ENCODE assay signal across 8 cellular contexts in the genomic region with DNA sequence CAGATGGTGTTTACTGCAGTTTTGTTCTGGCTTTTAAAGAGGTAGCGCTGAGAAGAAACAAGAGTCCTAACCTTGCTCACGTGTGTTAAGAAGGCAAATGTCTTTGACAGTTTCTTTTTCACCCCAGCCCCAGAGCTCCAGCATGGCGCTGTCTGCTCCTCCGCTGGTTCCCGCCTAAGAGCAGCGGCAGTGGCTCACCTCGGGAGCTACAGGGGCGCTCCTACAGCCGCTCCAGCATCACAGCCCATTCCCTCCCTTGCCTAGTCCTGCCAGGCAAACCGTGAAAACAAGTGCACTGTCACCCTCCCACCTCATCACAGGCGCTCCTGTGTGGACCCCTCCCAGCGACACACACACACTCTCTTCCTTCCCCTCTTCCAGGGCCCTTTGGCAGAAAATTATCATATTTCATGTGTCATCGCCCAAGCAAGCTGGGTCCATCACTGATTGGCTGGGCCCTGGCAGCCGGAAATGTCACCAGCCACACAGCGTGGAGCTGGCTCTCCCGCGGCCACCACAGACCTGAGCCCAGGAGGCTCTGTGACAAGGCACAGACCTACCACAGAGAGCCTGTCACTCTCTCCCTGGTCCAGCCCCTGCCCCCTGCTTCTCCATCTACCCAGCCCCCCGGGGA. TPM values are rescaled to one million over a fixed set of nuclear protein-coding genes. Genes with fewer than 3 reads are reported as not detected.
DNase-seq lines count a peak whose midpoint lies in the region; ATAC-seq and TF ChIP-seq lines count a peak whose summit lies in the region.

No MANE protein-coding gene starts in this region.

- H3K36me3 ChIP-seq in body of pancreas (replicated peaks in 1 of 2; ENCODE audit: insufficient read depth in 1 of 2, low read depth in 2 of 2) (no peaks in the 10 kb centered on the region), mesendoderm (ENCODE audit: control insufficient read depth, insufficient read depth, low read length) (no peaks in the 10 kb centered on the region)

- peak overlapping the region; percentile 61 for H3K4me2 ChIP-seq in mesendoderm (ENCODE audit: low read length)

- H3K9me3 ChIP-seq in body of pancreas, result no peaks in the 10 kb centered on the region

- TF ChIP-seq CTCF in 22Rv1 (IDR thresholded peaks at IDR 0.05) (no peak), body of pancreas (IDR thresholded peaks at IDR 0.05) (no peak)

- no peak overlapping the region for H4K5ac ChIP-seq in mesendoderm (ENCODE audit: low read length)

- no peak overlapping the region for H2AK5ac ChIP-seq in mesendoderm (ENCODE audit: low read length)

- H3K79me2 ChIP-seq in mesendoderm (ENCODE audit: control insufficient read depth, insufficient read depth, low read length), result no peaks in the 10 kb centered on the region

- DNase-seq in KBM-7, result peak; percentile 84
- DNase-seq in T-helper 22 cell (ENCODE audit: low read depth), result peak; percentile 64
- peak; percentile 33 to 68 (median 46) for DNase-seq in body of pancreas
- peak; percentile 91 for DNase-seq in mesendoderm
- DNase-seq in stimulated activated CD8-positive, alpha-beta memory T cell treated with anti-CD3 and anti-CD28 coated beads, Interleukin-2, amount 100 ng/mL, for 48 hours (ENCODE audit: low read depth in 2 of 2), result peak; percentile 70 to 72
- DNase-seq in LoVo (ENCODE audit: low spot score), result no peak

- TF ChIP-seq POLR2A in GM19099 (IDR thresholded peaks at IDR 0.05; ENCODE audit: extremely low read depth, insufficient read length, low read depth) (peak; percentile 63), body of pancreas (IDR thresholded peaks at IDR 0.05) (peak in 1 of 3 donors; percentile 38)

- no peak overlapping the region for H4K8ac ChIP-seq in mesendoderm (ENCODE audit: low read depth, low read length)

- ATAC-seq in body of pancreas, result peak; percentile 63

- no peaks in the 10 kb centered on the region for H3K79me1 ChIP-seq in mesendoderm (ENCODE audit: low read length)

- H3K27ac ChIP-seq in 22Rv1, result peak overlapping the region; percentile 78
- peak overlapping the region in 1 of 4 donors; percentile 32 for H3K27ac ChIP-seq in body of pancreas
- no peak overlapping the region for H3K27ac ChIP-seq in mesendoderm (ENCODE audit: low read depth, low read length)

- 68 to 76% methylated on average over 18 of the region's 18 CpGs for WGBS in body of pancreas, 2 donors
- no CpG with 5 or more reads among the region's 18 CpGs for WGBS in mesendoderm (ENCODE audit: extremely low coverage, insufficient coverage, low lambda C conversion rate)

- H3K18ac ChIP-seq in mesendoderm (ENCODE audit: low read length), result peak overlapping the region; percentile 21

- H2BK15ac ChIP-seq in mesendoderm (replicated peaks; ENCODE audit: low read depth), result no peak overlapping the region

- no peak overlapping the region for H2BK120ac ChIP-seq in mesendoderm (ENCODE audit: low read depth, low read length)

- intact Hi-C loops in body of pancreas (cut with DNase I), result no loop called here

- H3K4me1 ChIP-seq in body of pancreas, result peaks cover 28% of the 10 kb centered on the region
- H3K4me1 ChIP-seq in mesendoderm (ENCODE audit: control insufficient read depth, low read depth, low read length), result peaks cover 4% of the 10 kb centered on the region

- in situ Hi-C loops in KBM-7 (cut with MboI; ENCODE audit: low pct_unique_long_range_greater_than_20kb, low sequenced_read_pairs), result no loop called here

- H3K56ac ChIP-seq in mesendoderm (ENCODE audit: low read length), result no peak overlapping the region

- H3K4me3 ChIP-seq in body of pancreas, result no peak overlapping the region
- no peak overlapping the region for H3K4me3 ChIP-seq in mesendoderm (ENCODE audit: low read length)

- H3K4ac ChIP-seq in mesendoderm (ENCODE audit: low read depth, low read length), result no peak overlapping the region

- peak overlapping the region; percentile 31 for H3K9ac ChIP-seq in mesendoderm (ENCODE audit: low read length)

- no peak overlapping the region for H2BK5ac ChIP-seq in mesendoderm (ENCODE audit: low read length)

- no peak overlapping the region for H3K23ac ChIP-seq in mesendoderm (ENCODE audit: low read length)

- H3K27me3 ChIP-seq in body of pancreas (no peaks in the 10 kb centered on the region), mesendoderm (ENCODE audit: insufficient read depth, low read length, poor library complexity) (peaks cover 2% of the 10 kb centered on the region)

RNA-seq across cellular contexts. Expression of a gene that starts 1.2 kb away (rescaled TPM):
- 1 to 10 TPM; 3.4 to 4.0 TPM for total RNA-seq in body of pancreas
- polyA plus RNA-seq in mesendoderm (2013, experiment 1 of 2), result 1.1 TPM
- 1.3 TPM for polyA plus RNA-seq in mesendoderm (2013, experiment 2 of 2)
